ENCODE assay signal across 36 cellular contexts in the genomic region with DNA sequence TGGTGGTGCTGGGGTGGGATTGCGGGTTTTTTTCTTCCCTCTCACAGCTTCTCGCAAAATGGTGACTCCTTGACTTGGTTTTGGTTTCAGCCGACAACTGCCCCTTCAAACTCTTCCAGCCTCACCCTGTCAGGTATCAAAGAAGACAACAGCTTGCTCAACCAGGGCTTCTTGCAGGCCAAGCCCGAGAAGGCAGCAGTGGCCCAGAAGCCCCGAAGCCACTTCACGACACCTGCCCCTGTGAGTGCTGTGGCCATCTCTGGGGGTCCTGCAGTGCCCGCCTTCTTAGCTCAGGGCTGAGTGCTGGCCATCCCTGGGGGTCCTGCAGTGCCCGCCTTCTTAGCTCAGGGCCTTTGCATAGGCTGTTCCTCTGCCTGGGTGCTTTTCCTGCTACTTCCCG. TPM values are rescaled to one million over a fixed set of nuclear protein-coding genes. Genes with fewer than 3 reads are reported as not detected.
"Had no signal": no experiment of that assay in that cellular context is flagged by ENCODE, and none has a peak within 500 bp of the region (broad histone marks: within the 10 kb centered on the region; RNA-seq: fewer than 3 reads in every experiment).

No MANE protein-coding gene starts in this region.

- H3K36me3 ChIP-seq: adrenal gland, esophagus muscularis mucosa, gastrocnemius medialis, heart left ventricle had no signal

- ATAC-seq: activated CD4-positive, alpha-beta T cell treated with anti-CD3 and anti-CD28 coated beads for 36 hours; activated CD8-positive, alpha-beta memory T cell treated with anti-CD3 and anti-CD28 coated beads, Interleukin-2, amount 10 ng/mL, durations not matched to agents 7 days and 5 days; activated CD8-positive, alpha-beta T cell treated with anti-CD3 and anti-CD28 coated beads, Interleukin-2, amount 10 ng/mL, durations not matched to agents 7 days and 5 days; activated naive CD4-positive, alpha-beta T cell treated with anti-CD3 and anti-CD28 coated beads, Interleukin-2, amount 50 U/mL, for 72 hours; body of pancreas; effector memory CD8-positive, alpha-beta T cell; foreskin keratinocyte; gastrocnemius medialis; heart left ventricle; T-helper 17 cell had no signal

- H3K27me3 Mint-ChIP-seq: activated CD4-positive, alpha-beta memory T cell treated with anti-CD3 and anti-CD28 coated beads for 36 hours; activated CD4-positive, alpha-beta T cell treated with anti-CD3 and anti-CD28 coated beads for 36 hours; activated CD4-positive, alpha-beta T cell treated with anti-CD3 and anti-CD28 coated beads, Interleukin-2, amount 10 ng/mL, durations not matched to agents 24 days and 14 days; activated CD8-positive, alpha-beta memory T cell treated with anti-CD3 and anti-CD28 coated beads, Interleukin-2, amount 10 ng/mL, durations not matched to agents 7 days and 5 days; activated naive CD4-positive, alpha-beta T cell treated with anti-CD3 and anti-CD28 coated beads, Interleukin-2, amount 10 ng/mL, durations not matched to agents 7 days and 5 days; effector memory CD8-positive, alpha-beta T cell; T-helper 17 cell had no signal

- H3K9me3 Mint-ChIP-seq: activated naive CD4-positive, alpha-beta T cell treated with anti-CD3 and anti-CD28 coated beads, Interleukin-2, amount 10 ng/mL, durations not matched to agents 7 days and 5 days; effector memory CD8-positive, alpha-beta T cell; T-helper 2 cell treated with Interferon-gamma antibody and Interleukin-4, amounts not matched to agents 5 μg/mL and 100 μg/mL, for 36 hours had no signal

- H3K9me3 ChIP-seq: adrenal gland, body of pancreas, gastrocnemius medialis had no signal

- H3K27ac Mint-ChIP-seq: activated CD4-positive, alpha-beta memory T cell treated with anti-CD3 and anti-CD28 coated beads for 36 hours; activated CD4-positive, alpha-beta T cell treated with anti-CD3 and anti-CD28 coated beads for 36 hours; activated CD4-positive, alpha-beta T cell treated with anti-CD3 and anti-CD28 coated beads, Interleukin-2, amount 10 ng/mL, durations not matched to agents 24 days and 14 days; activated CD8-positive, alpha-beta memory T cell treated with anti-CD3 and anti-CD28 coated beads, Interleukin-2, amount 10 ng/mL, durations not matched to agents 7 days and 5 days; activated CD8-positive, alpha-beta T cell treated with anti-CD3 and anti-CD28 coated beads, Interleukin-2, amount 10 ng/mL, durations not matched to agents 7 days and 5 days; activated naive CD4-positive, alpha-beta T cell treated with anti-CD3 and anti-CD28 coated beads, Interleukin-2, amount 10 ng/mL, durations not matched to agents 7 days and 5 days; activated T-helper 1 cell treated with anti-CD3 and anti-CD28 coated beads, Interleukin-12 subunit alpha, Interleukin-12 subunit beta, Interleukin-2, Interleukin-4 antibody, amounts not matched to agents 30 ng/mL and 10 ng/mL and 1 ng/mL, durations not matched to agents 14 hours and 24 hours and 36 hours; effector memory CD8-positive, alpha-beta T cell; T-helper 17 cell; T-helper 2 cell treated with Interferon-gamma antibody and Interleukin-4, amounts not matched to agents 5 μg/mL and 100 μg/mL, for 36 hours had no signal

- H3K4me1 Mint-ChIP-seq: activated CD8-positive, alpha-beta memory T cell treated with anti-CD3 and anti-CD28 coated beads, Interleukin-2, amount 10 ng/mL, durations not matched to agents 7 days and 5 days; T-helper 17 cell had no signal

- H3K27me3 ChIP-seq: adrenal gland, body of pancreas, esophagus muscularis mucosa, foreskin keratinocyte, gastrocnemius medialis, heart left ventricle had no signal

- H3K4me1 ChIP-seq: adrenal gland, body of pancreas, esophagus muscularis mucosa, gastrocnemius medialis, heart left ventricle had no signal

- H3K4me3 Mint-ChIP-seq: activated CD4-positive, alpha-beta memory T cell treated with anti-CD3 and anti-CD28 coated beads for 36 hours; activated CD4-positive, alpha-beta T cell treated with anti-CD3 and anti-CD28 coated beads for 36 hours; activated CD4-positive, alpha-beta T cell treated with anti-CD3 and anti-CD28 coated beads, Interleukin-2, amount 10 ng/mL, durations not matched to agents 24 days and 14 days; activated CD8-positive, alpha-beta memory T cell treated with anti-CD3 and anti-CD28 coated beads, Interleukin-2, amount 10 ng/mL, durations not matched to agents 7 days and 5 days; activated CD8-positive, alpha-beta T cell treated with anti-CD3 and anti-CD28 coated beads, Interleukin-2, amount 10 ng/mL, durations not matched to agents 7 days and 5 days; activated naive CD4-positive, alpha-beta T cell treated with anti-CD3 and anti-CD28 coated beads, Interleukin-2, amount 10 ng/mL, durations not matched to agents 7 days and 5 days; activated T-helper 1 cell treated with anti-CD3 and anti-CD28 coated beads, Interleukin-12 subunit alpha, Interleukin-12 subunit beta, Interleukin-2, Interleukin-4 antibody, amounts not matched to agents 30 ng/mL and 10 ng/mL and 1 ng/mL, durations not matched to agents 14 hours and 24 hours and 36 hours; effector memory CD8-positive, alpha-beta T cell; T-helper 17 cell; T-helper 2 cell treated with Interferon-gamma antibody and Interleukin-4, amounts not matched to agents 5 μg/mL and 100 μg/mL, for 36 hours had no signal

- H3K4me3 ChIP-seq: adrenal gland, body of pancreas, esophagus muscularis mucosa, gastrocnemius medialis, heart left ventricle had no signal

- DNase-seq: activated CD4-positive, alpha-beta memory T cell treated with anti-CD3 and anti-CD28 coated beads for 36 hours; activated CD4-positive, alpha-beta T cell treated with anti-CD3 and anti-CD28 coated beads for 36 hours; activated CD4-positive, alpha-beta T cell treated with anti-CD3 and anti-CD28 coated beads, Interleukin-2, amount 10 ng/mL, durations not matched to agents 24 days and 14 days; activated CD4-positive, CD25-positive, alpha-beta regulatory T cell; activated CD4-positive, CD25-positive, alpha-beta regulatory T cell treated with anti-CD3 and anti-CD28 coated beads, Interleukin-2, amount 50 U/mL, for 72 hours; activated CD8-positive, alpha-beta memory T cell treated with anti-CD3 and anti-CD28 coated beads, Interleukin-2, amount 10 ng/mL, durations not matched to agents 7 days and 5 days; activated CD8-positive, alpha-beta memory T cell treated with anti-CD3 and anti-CD28 coated beads, Interleukin-2, amount 50 U/mL, for 4 hours; activated CD8-positive, alpha-beta T cell treated with anti-CD3 and anti-CD28 coated beads, Interleukin-2, amount 10 ng/mL, durations not matched to agents 7 days and 5 days; activated gamma-delta T cell; activated naive CD4-positive, alpha-beta T cell; activated naive CD4-positive, alpha-beta T cell treated with anti-CD3 and anti-CD28 coated beads, Interleukin-2, amount 10 ng/mL, durations not matched to agents 7 days and 5 days; activated T-cell treated with anti-CD3 and anti-CD28 coated beads, Interleukin-2, amount 50 U/mL, for 1 hour; activated T-cell treated with anti-CD3 and anti-CD28 coated beads, Interleukin-2, amount 50 U/mL, for 48 hours; adrenal gland; amygdala; aorta; body of pancreas; caudate nucleus; cerebellar nuclear complex; cortex of kidney; dermis blood vessel endothelial cell; effector CD4-positive, alpha-beta T cell; effector memory CD8-positive, alpha-beta T cell; erythroblast; foreskin keratinocyte; gastrocnemius medialis; glutamatergic neuron; heart left ventricle; T-helper 1 cell; T-helper 17 cell; T1000 had no signal

- H3K27ac ChIP-seq: adrenal gland, body of pancreas, esophagus muscularis mucosa, foreskin keratinocyte, gastrocnemius medialis, heart left ventricle had no signal

RNA-seq across cellular contexts. Expression of a gene that starts 11.8 kb away (rescaled TPM):
- total RNA-seq: activated CD4-positive, alpha-beta memory T cell treated with anti-CD3 and anti-CD28 coated beads for 36 hours; activated CD4-positive, alpha-beta T cell treated with anti-CD3 and anti-CD28 coated beads, Interleukin-2, amount 10 ng/mL, durations not matched to agents 24 days and 14 days; activated CD8-positive, alpha-beta memory T cell treated with anti-CD3 and anti-CD28 coated beads for 36 hours; activated CD8-positive, alpha-beta T cell treated with anti-CD3 and anti-CD28 coated beads, Interleukin-2, amount 10 ng/mL, durations not matched to agents 7 days and 5 days; adrenal gland; aorta; body of pancreas; dermis blood vessel endothelial cell; esophagus muscularis mucosa; foreskin keratinocyte; gastrocnemius medialis; heart left ventricle; T-helper 17 cell had no signal
- polyA plus RNA-seq: adrenal gland, aorta, foreskin keratinocyte, heart left ventricle had no signal
